5 cellular contexts compared by ENCODE assay signal in genomic region chr6:28854405-28854804, GRCh38.
DNase-seq lines count a peak whose midpoint lies in the region; ATAC-seq, FAIRE-seq and TF ChIP-seq lines count a peak whose summit lies in the region.
"Not testable (repeated sequence)": the region's sequence is repeated elsewhere in the genome, so short reads cannot be mapped to it uniquely, and the experiment has no call there.

No MANE protein-coding gene starts in this region.

- H3K27me3 ChIP-seq in K562 (ENCODE audit: control insufficient read depth in 2 of 2, insufficient read depth in 2 of 2, low read length in 2 of 2); esophagus muscularis mucosa: not testable (repeated sequence)
- H3K27me3 ChIP-seq in neural progenitor cell = peaks cover 12% of the 10 kb centered on the region

- H3F3A ChIP-seq in neural progenitor cell (ENCODE audit: low read depth) = not testable (repeated sequence)

- FAIRE-seq in K562 (lab: Jason Lieb, UNC) = not testable (repeated sequence)

- not testable (repeated sequence) for H3K4me1 Mint-ChIP-seq in neural progenitor cell

- DNase-seq in K562 (ENCODE audit: extremely low read depth in 1 of 4, low spot score in 3 of 4); neural progenitor cell (ENCODE audit: low spot score): not testable (repeated sequence)
- DNase-seq in esophagus muscularis mucosa (ENCODE audit: extremely low spot score) = peak; percentile 8

- not testable (repeated sequence) for H3K4me2 ChIP-seq in K562 (ENCODE audit: insufficient read depth, low read length); neural progenitor cell

- CTCF ChIA-PET in HEK293 (lab: Yijun Ruan, JAX); K562 (lab: Yijun Ruan, JAX; ENCODE audit: low intra/inter-chr PET ratio): not testable (repeated sequence)

- not testable (repeated sequence) for TF ChIP-seq POLR2A in K562 (conservative IDR thresholded peaks at IDR 0.05); esophagus muscularis mucosa (IDR thresholded peaks at IDR 0.05; ENCODE audit: low read depth)

- not testable (repeated sequence) for H4K20me1 ChIP-seq in K562 (replicated peaks; ENCODE audit: control insufficient read depth, insufficient read depth, low read length); neural progenitor cell (ENCODE audit: low read depth)

- in situ Hi-C loops in K562 (cut with MboI) = not testable (repeated sequence)

- H2AFZ ChIP-seq in K562 (ENCODE audit: low read depth, low read length); neural progenitor cell (replicated peaks): not testable (repeated sequence)

- not testable (repeated sequence) for H3K9me3 ChIP-seq in HEK293 (ENCODE audit: control insufficient read depth, insufficient read depth, low read depth, low read length); K562 (replicated peaks; ENCODE audit: control insufficient read depth, insufficient read depth, low read depth, low read length); neural progenitor cell (ENCODE audit: low read depth)
- H3K9me3 ChIP-seq in esophagus muscularis mucosa = peaks cover 0 to 11% (median 0%) of the 10 kb centered on the region in 4 donors

- not testable (repeated sequence) for BruUV-seq in K562 (replicated peaks; lab: Mats Ljungman, UMichigan)

- not testable (repeated sequence) for TF ChIP-seq CTCF in HEK293 (tag by site-specific recombination; IDR thresholded peaks at IDR 0.05); VCaP (conservative IDR thresholded peaks at IDR 0.05); K562 (IDR thresholded peaks at IDR 0.05 in 2 of 3, conservative IDR thresholded peaks at IDR 0.05 in 1 of 3; ENCODE audit: insufficient read depth in 2 of 3, low read depth in 1 of 3, low read length in 3 of 3); esophagus muscularis mucosa (IDR thresholded peaks at IDR 0.05); neural progenitor cell (IDR thresholded peaks at IDR 0.05)

- peak overlapping the region; percentile 53 for H3K4me3 Mint-ChIP-seq in neural progenitor cell

- POLR2A ChIA-PET in HEK293 (lab: Yijun Ruan, JAX); K562 (lab: Yijun Ruan, JAX): not testable (repeated sequence)

- H3K4me1 ChIP-seq in HEK293 (ENCODE audit: control insufficient read depth, insufficient read depth, low read length); K562 (replicated peaks in 1 of 2; ENCODE audit: control insufficient read depth in 2 of 2, insufficient read depth in 2 of 2, low read length in 2 of 2); esophagus muscularis mucosa; neural progenitor cell: not testable (repeated sequence)

- not testable (repeated sequence) for H3K27ac Mint-ChIP-seq in neural progenitor cell

- 38% methylated on average over 2 of the region's 2 CpGs for WGBS in K562 (ENCODE audit: insufficient coverage, low coverage, missing lambda C conversion rate)
- WGBS in esophagus muscularis mucosa = 86% methylated on average over 2 of the region's 2 CpGs

- not testable (repeated sequence) for H3K36me3 Mint-ChIP-seq in neural progenitor cell

- H3K4me3 ChIP-seq in HEK293 (ENCODE audit: low read depth, low read length); K562; esophagus muscularis mucosa; neural progenitor cell: not testable (repeated sequence)

- H3K27me3 Mint-ChIP-seq in neural progenitor cell (ENCODE audit: insufficient read depth, low read depth) = not testable (repeated sequence)

- not testable (repeated sequence) for H3K9me1 ChIP-seq in K562 (ENCODE audit: control insufficient read depth, insufficient read depth, low read length)

- H3K9ac ChIP-seq in K562 (ENCODE audit: insufficient read depth in 1 of 2, low read depth in 2 of 2, low read length in 2 of 2); neural progenitor cell: not testable (repeated sequence)

- not testable (repeated sequence) for TF ChIP-seq EP300 in K562 (IDR thresholded peaks at IDR 0.05; ENCODE audit: low read length); esophagus muscularis mucosa (IDR thresholded peaks at IDR 0.05)

- TF ChIP-seq RAD21 in K562 (CRISPR knock-in tag; conservative IDR thresholded peaks at IDR 0.05 in 1 of 2, IDR thresholded peaks at IDR 0.05 in 1 of 2) = not testable (repeated sequence)

- not testable (repeated sequence) for ATAC-seq in K562

- peaks cover 15% of the 10 kb centered on the region for H3K9me3 Mint-ChIP-seq in neural progenitor cell

- intact Hi-C loops in K562 (cut with micrococcal nuclease); esophagus muscularis mucosa (cut with DNase I): not testable (repeated sequence)

- H3K36me3 ChIP-seq in HEK293 (ENCODE audit: control insufficient read depth in 2 of 2, insufficient read depth in 1 of 2, low read length in 2 of 2); K562 (ENCODE audit: control insufficient read depth, insufficient read depth, low read length); esophagus muscularis mucosa; neural progenitor cell: not testable (repeated sequence)

- not testable (repeated sequence) for H3K27ac ChIP-seq in HEK293 (ENCODE audit: extremely low read depth, low read depth, low read length); K562 (ENCODE audit: extremely low read depth, low read depth, low read length); esophagus muscularis mucosa (replicated peaks in 1 of 4); neural progenitor cell
- peak overlapping the region; percentile 56 for H3K27ac ChIP-seq in VCaP

- H3K79me2 ChIP-seq in K562 (ENCODE audit: control insufficient read depth, insufficient read depth, low read length); neural progenitor cell (ENCODE audit: low read depth): not testable (repeated sequence)

TF ChIP-seq in HEK293, 187 proteins besides CTCF, POLR2A, EP300 and RAD21 (continues in another document):
- 0 out of 2 replicates have a peak, but pooled peaks have one; percentile 21 for TF ChIP-seq ZNF580 (tag by site-specific recombination; IDR thresholded peaks at IDR 0.05)
- peak; percentile 96 for TF ChIP-seq ZNF146 (tag by site-specific recombination; IDR thresholded peaks at IDR 0.05)

TF ChIP-seq in K562, 482 proteins besides CTCF, POLR2A, EP300 and RAD21:
- TF ChIP-seq KDM1A (IDR thresholded peaks at IDR 0.05) (peak; percentile 30 to 64; a peak in 2 of 4 replicates), HDAC2 (IDR thresholded peaks at IDR 0.05) (peak; percentile 43; the same call in 1 of the 2 replicates), ZNF146 (CRISPR knock-in tag; IDR thresholded peaks at IDR 0.05; ENCODE audit: unreplicated experiment) (peak; percentile 92), ILK (tag; IDR thresholded peaks at IDR 0.05; ENCODE audit: borderline replicate concordance, low read depth) (0 out of 2 replicates have a peak, but pooled peaks have one; percentile 24), BCOR (IDR thresholded peaks at IDR 0.05) (peak; percentile 87), SMARCA5 (IDR thresholded peaks at IDR 0.05) (0 out of 2 replicates have a peak, but pooled peaks have one; percentile 16)
